Comparison of ENCODE assay signal across 12 cellular contexts in genomic region chr4:153731239-153731638, GRCh38. TPM values are rescaled to one million over a fixed set of nuclear protein-coding genes. Genes with fewer than 3 reads are reported as not detected.
DNase-seq lines count a peak whose midpoint lies in the region; ATAC-seq, FAIRE-seq and TF ChIP-seq lines count a peak whose summit lies in the region.
"Had no signal": no experiment of that assay in that cellular context is flagged by ENCODE, and none has a peak within 500 bp of the region (broad histone marks: within the 10 kb centered on the region; RNA-seq: fewer than 3 reads in every experiment).

No MANE protein-coding gene starts in this region.

- peak; percentile 93 for ATAC-seq in RWPE2 (ENCODE audit: low read depth)
- no peak for ATAC-seq in HG03439 (IDR thresholded peaks at IDR 0.05; ENCODE audit: unreplicated experiment)
- ATAC-seq: left colon had no signal

- H3K27ac ChIP-seq in RWPE2 (ENCODE audit: poor library complexity, severe bottlenecking) (peak overlapping the region; percentile 61), fibroblast of lung (ENCODE audit: insufficient read depth, low read length) (no peak overlapping the region)
- H3K27ac ChIP-seq: testis had no signal

- peak; percentile 73 for FAIRE-seq in H54 (lab: Jason Lieb, UNC)

- peak overlapping the region; percentile 32 for H3K4me2 ChIP-seq in fibroblast of lung (ENCODE audit: extremely low read depth, insufficient read depth, low read length)

- H2AFZ ChIP-seq in fibroblast of lung (ENCODE audit: low read length) = no peak overlapping the region

- H3K36me3 ChIP-seq in RWPE2 (ENCODE audit: low read depth) (no peaks in the 10 kb centered on the region), fibroblast of lung (ENCODE audit: control insufficient read depth, insufficient read depth, low read length) (no peaks in the 10 kb centered on the region)

- no peak for TF ChIP-seq POLR2A in H54 (IDR thresholded peaks at IDR 0.05; ENCODE audit: low read depth, low read length)

- DNase-seq in H54 (ENCODE audit: insufficient read length, low spot score) = peak; percentile 35
- DNase-seq in RWPE2 (ENCODE audit: low spot score) = no peak
- DNase-seq in fibroblast of lung (ENCODE audit: low read depth in 2 of 2) = peak; percentile 75 to 88
- DNase-seq in stromal cell of bone marrow (ENCODE audit: low read depth) = peak; percentile 72
- DNase-seq in GOT3 (lab: John Stamatoyannopoulos, UW) = no peak
- DNase-seq in nucleus accumbens (lab: John Stamatoyannopoulos, UW) = no peak
- DNase-seq: activated CD4-positive, alpha-beta memory T cell treated with anti-CD3 and anti-CD28 coated beads for 36 hours; GF-D8; left colon; NCI-H526 treated with DMSO at 0.1 percent for 48 hours; testis had no signal

- no peaks in the 10 kb centered on the region for H3K9me3 ChIP-seq in RWPE2 (ENCODE audit: severe bottlenecking)
- no peaks in the 10 kb centered on the region for H3K9me3 ChIP-seq in fibroblast of lung (ENCODE audit: control insufficient read depth, insufficient read depth, low read depth, low read length)
- H3K9me3 ChIP-seq: testis had no signal

- H3K79me2 ChIP-seq in fibroblast of lung (ENCODE audit: control insufficient read depth, insufficient read depth, low read length) = no peaks in the 10 kb centered on the region

- H3K27me3 ChIP-seq in RWPE2 (ENCODE audit: insufficient read depth, poor library complexity, severe bottlenecking) (no peaks in the 10 kb centered on the region), fibroblast of lung (ENCODE audit: control insufficient read depth, insufficient read depth, low read length) (no peaks in the 10 kb centered on the region)
- H3K27me3 ChIP-seq: testis had no signal

- H3K9ac ChIP-seq in fibroblast of lung (ENCODE audit: insufficient read depth, low read length) = no peak overlapping the region

- no peaks in the 10 kb centered on the region for H4K20me1 ChIP-seq in fibroblast of lung (ENCODE audit: control insufficient read depth, extremely low read depth, insufficient read depth, low read length)

- H3K4me3 ChIP-seq in RWPE2 (ENCODE audit: severe bottlenecking) = no peak overlapping the region
- H3K4me3 ChIP-seq in fibroblast of lung (replicated peaks in 1 of 4; ENCODE audit: control extremely low read depth in 1 of 4, insufficient read depth in 1 of 4, low read depth in 3 of 4, low read length in 4 of 4) = no peak overlapping the region
- H3K4me3 ChIP-seq: testis had no signal

- peaks cover 10% of the 10 kb centered on the region for H3K4me1 ChIP-seq in RWPE2 (ENCODE audit: insufficient read depth, poor library complexity, severe bottlenecking)
- no peaks in the 10 kb centered on the region for H3K4me1 ChIP-seq in fibroblast of lung (ENCODE audit: control insufficient read depth, extremely low read depth, insufficient read depth, low read length)
- H3K4me1 ChIP-seq: testis had no signal

- TF ChIP-seq CTCF in RWPE2 (IDR thresholded peaks at IDR 0.05; ENCODE audit: poor library complexity, severe bottlenecking) = no peak
- no peak for TF ChIP-seq CTCF in fibroblast of lung (conservative IDR thresholded peaks at IDR 0.05 in 1 of 2, IDR thresholded peaks at IDR 0.05 in 1 of 2; ENCODE audit: low read depth in 1 of 2, low read length in 2 of 2)

RNA-seq across cellular contexts. Expression of gene RNF175, which starts 28.6 kb away (rescaled TPM):
- total RNA-seq in fibroblast of lung = 0.26 TPM in 1 of 2 replicates, not detected in the other
- polyA plus RNA-seq in fibroblast of lung = not detected in 2 replicates
- polyA plus RNA-seq in fibroblast of lung (2012) = not detected in 2 replicates
- polyA minus RNA-seq in fibroblast of lung (ENCODE audit: low replicate concordance) = not detected in 2 replicates
- total RNA-seq: activated CD4-positive, alpha-beta memory T cell treated with anti-CD3 and anti-CD28 coated beads for 36 hours; left colon had no signal

RNA-seq across cellular contexts. Expression of gene TLR2, which starts 47.2 kb away (rescaled TPM):
- under 0.01 and 0.77 TPM in 2 replicates for total RNA-seq in fibroblast of lung
- polyA plus RNA-seq in fibroblast of lung = 0.17 and 0.29 TPM in 2 replicates
- polyA plus RNA-seq in fibroblast of lung (2012) = 0.06 and 0.16 TPM in 2 replicates
- not detected in 2 replicates for polyA minus RNA-seq in fibroblast of lung (ENCODE audit: low replicate concordance)

RNA-seq across cellular contexts. Expression of gene SFRP2, which starts 57.6 kb away (rescaled TPM):
- total RNA-seq in fibroblast of lung = under 0.01 and 1.8 TPM in 2 replicates
- polyA plus RNA-seq in fibroblast of lung = 0.32 TPM in 1 of 2 replicates, not detected in the other
- 1.2 TPM in 1 of 2 replicates, not detected in the other for polyA plus RNA-seq in fibroblast of lung (2012)
- 1.1 TPM in 1 of 2 replicates, not detected in the other for polyA minus RNA-seq in fibroblast of lung (ENCODE audit: low replicate concordance)
- total RNA-seq: activated CD4-positive, alpha-beta memory T cell treated with anti-CD3 and anti-CD28 coated beads for 36 hours had no signal

Comparison
In these comparisons a context has a peak if more than half of its experiments do, and no peak if none do; other contexts are left out.
1. DNase-seq: peak in H54 (single experiment), fibroblast of lung (2 of 2) and stromal cell of bone marrow (single experiment); none in RWPE2 (single experiment), GOT3 (single experiment) and nucleus accumbens (0 of 56).